In genomic region chr5:84248013-84248412, GRCh38 we compare ENCODE assay signal across 20 cellular contexts.
"Had no signal": no experiment of that assay in that cellular context is flagged by ENCODE, and none has a peak within 500 bp of the region (broad histone marks: within the 10 kb centered on the region; RNA-seq: fewer than 3 reads in every experiment).

No MANE protein-coding gene starts in this region.

- H3K36me3 ChIP-seq: adrenal gland, esophagus squamous epithelium, neural progenitor cell, ovary, sigmoid colon, spleen, upper lobe of left lung had no signal

- H3K4me2 ChIP-seq: neural progenitor cell had no signal

- H3K4me1 ChIP-seq: adrenal gland, esophagus squamous epithelium, sigmoid colon, spleen, upper lobe of left lung had no signal

- H3K9me3 ChIP-seq: adrenal gland, esophagus squamous epithelium, ovary, sigmoid colon, spleen, upper lobe of left lung had no signal

- H3K27me3 Mint-ChIP-seq: activated CD4-positive, alpha-beta memory T cell treated with anti-CD3 and anti-CD28 coated beads, Interleukin-2, amount 10 ng/mL, durations not matched to agents 7 days and 5 days; activated naive CD4-positive, alpha-beta T cell treated with anti-CD3 and anti-CD28 coated beads, Interleukin-2, amount 50 U/mL, for 24 hours; stimulated activated naive CD8-positive, alpha-beta T cell treated with anti-CD3 and anti-CD28 coated beads, Interleukin-15, amount 100 ng/mL, for 72 hours; T-helper 17 cell had no signal

- H3K4me3 ChIP-seq: adrenal gland, esophagus squamous epithelium, neural progenitor cell, ovary, sigmoid colon, spleen, upper lobe of left lung had no signal

- H3K36me3 Mint-ChIP-seq: activated naive CD4-positive, alpha-beta T cell treated with anti-CD3 and anti-CD28 coated beads, Interleukin-2, amount 50 U/mL, for 24 hours; neural progenitor cell; WTC11 had no signal

- H3K27ac ChIP-seq: adrenal gland, esophagus squamous epithelium, neural progenitor cell, ovary, sigmoid colon, spleen, upper lobe of left lung had no signal

- H3K4me3 Mint-ChIP-seq: activated CD4-positive, alpha-beta memory T cell treated with anti-CD3 and anti-CD28 coated beads, Interleukin-2, amount 10 ng/mL, durations not matched to agents 7 days and 5 days; activated naive CD4-positive, alpha-beta T cell treated with anti-CD3 and anti-CD28 coated beads, Interleukin-2, amount 50 U/mL, for 24 hours; neural progenitor cell; stimulated activated naive CD8-positive, alpha-beta T cell treated with anti-CD3 and anti-CD28 coated beads, Interleukin-15, amount 100 ng/mL, for 72 hours; T-helper 17 cell; WTC11 had no signal

- H3K4me1 Mint-ChIP-seq: activated CD4-positive, alpha-beta memory T cell treated with anti-CD3 and anti-CD28 coated beads, Interleukin-2, amount 10 ng/mL, durations not matched to agents 7 days and 5 days; activated naive CD4-positive, alpha-beta T cell treated with anti-CD3 and anti-CD28 coated beads, Interleukin-2, amount 50 U/mL, for 24 hours; stimulated activated naive CD8-positive, alpha-beta T cell treated with anti-CD3 and anti-CD28 coated beads, Interleukin-15, amount 100 ng/mL, for 72 hours; T-helper 17 cell had no signal

- DNase-seq: activated CD4-positive, alpha-beta memory T cell treated with anti-CD3 and anti-CD28 coated beads, Interleukin-2, amount 10 ng/mL, durations not matched to agents 7 days and 5 days; activated CD4-positive, alpha-beta T cell treated with anti-CD3 and anti-CD28 coated beads for 4 hours; activated effector memory CD4-positive, alpha-beta T cell treated with anti-CD3 and anti-CD28 coated beads, Interleukin-2, amount 50 U/mL, for 16 hours; activated T-cell treated with anti-CD3 and anti-CD28 coated beads, Interleukin-2, amount 50 U/mL, for 48 hours; adrenal gland; central memory CD4-positive, alpha-beta T cell; cortex of kidney; effector CD4-positive, alpha-beta T cell; esophagus squamous epithelium; hypothalamus; midbrain; ovary; sigmoid colon; spleen; stimulated activated naive CD8-positive, alpha-beta T cell treated with anti-CD3 and anti-CD28 coated beads, Interleukin-15, amount 100 ng/mL, for 72 hours; T-helper 17 cell; upper lobe of left lung had no signal

- H3K27ac Mint-ChIP-seq: activated CD4-positive, alpha-beta memory T cell treated with anti-CD3 and anti-CD28 coated beads, Interleukin-2, amount 10 ng/mL, durations not matched to agents 7 days and 5 days; activated naive CD4-positive, alpha-beta T cell treated with anti-CD3 and anti-CD28 coated beads, Interleukin-2, amount 50 U/mL, for 24 hours; neural progenitor cell; stimulated activated naive CD8-positive, alpha-beta T cell treated with anti-CD3 and anti-CD28 coated beads, Interleukin-15, amount 100 ng/mL, for 72 hours; T-helper 17 cell; WTC11 had no signal

- H3K9me3 Mint-ChIP-seq: activated CD4-positive, alpha-beta memory T cell treated with anti-CD3 and anti-CD28 coated beads, Interleukin-2, amount 10 ng/mL, durations not matched to agents 7 days and 5 days; activated naive CD4-positive, alpha-beta T cell treated with anti-CD3 and anti-CD28 coated beads, Interleukin-2, amount 50 U/mL, for 24 hours; neural progenitor cell; stimulated activated naive CD8-positive, alpha-beta T cell treated with anti-CD3 and anti-CD28 coated beads, Interleukin-15, amount 100 ng/mL, for 72 hours had no signal

- H3K9ac ChIP-seq: neural progenitor cell had no signal

- ATAC-seq: stimulated activated naive CD8-positive, alpha-beta T cell treated with anti-CD3 and anti-CD28 coated beads, Interleukin-15, amount 100 ng/mL, for 72 hours; T-helper 17 cell; WTC11 had no signal

- H2AFZ ChIP-seq: neural progenitor cell had no signal

- H3K27me3 ChIP-seq: adrenal gland, esophagus squamous epithelium, neural progenitor cell, ovary, sigmoid colon, spleen, upper lobe of left lung had no signal
